In genomic region chr3:52044869-52045616, GRCh38 we compare ENCODE assay signal across 1 cellular context.
TF ChIP-seq lines count a peak whose summit lies in the region.

No MANE protein-coding gene starts in this region.

TF ChIP-seq in H1, 55 proteins besides CTCF, POLR2A, EP300 and RAD21:
- no peak for TF ChIP-seq MAFK (IDR thresholded peaks at IDR 0.05; ENCODE audit: low read depth, low read length)
- no peak for TF ChIP-seq TAF1 (IDR thresholded peaks at IDR 0.05; ENCODE audit: low read depth, low read length)
- TF ChIP-seq BRCA1 (IDR thresholded peaks at IDR 0.05; ENCODE audit: low read depth, low read length), result no peak
- 0 out of 2 replicates have a peak, but pooled peaks have one; percentile 23 for TF ChIP-seq GABPA (IDR thresholded peaks at IDR 0.05; ENCODE audit: borderline replicate concordance, insufficient read depth, low read length)
